Comparison of ENCODE assay signal across 21 cellular contexts in the genomic region with DNA sequence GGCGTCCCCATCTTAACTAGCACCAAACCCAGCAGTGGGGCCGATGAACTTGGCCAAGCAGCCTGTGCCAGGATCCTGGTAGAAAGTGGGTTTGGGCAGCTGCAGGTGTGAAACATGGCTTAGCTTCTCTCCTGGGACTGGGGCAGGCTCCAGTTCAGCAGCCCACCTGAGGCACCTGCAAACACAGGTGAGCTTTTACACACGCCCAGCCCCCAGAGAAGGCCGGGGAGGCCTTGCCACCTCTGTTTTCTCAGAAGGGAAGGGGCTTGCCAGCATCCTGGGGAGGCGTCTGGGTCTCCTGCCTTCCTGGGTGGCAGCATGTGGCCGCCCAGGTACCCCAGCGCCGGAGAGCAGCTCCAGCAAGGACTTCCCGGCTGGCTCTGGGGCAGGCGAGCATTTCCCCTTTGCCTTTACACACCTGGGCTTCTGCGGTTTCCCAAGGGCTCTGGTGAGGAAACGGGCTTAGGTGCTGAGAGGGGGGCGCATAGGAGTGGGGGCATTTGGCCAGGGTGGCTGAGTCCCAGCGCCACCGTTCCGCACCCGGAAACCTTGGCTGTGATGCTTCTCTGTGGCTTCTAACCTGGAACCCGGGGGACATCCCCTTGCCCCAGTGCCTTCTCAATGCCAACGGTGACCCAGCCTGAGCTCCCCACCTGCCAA.
DNase-seq lines count a peak whose midpoint lies in the region; ATAC-seq and TF ChIP-seq lines count a peak whose summit lies in the region.
"Had no signal": no experiment of that assay in that cellular context is flagged by ENCODE, and none has a peak within 500 bp of the region (broad histone marks: within the 10 kb centered on the region; RNA-seq: fewer than 3 reads in every experiment).

No MANE protein-coding gene starts in this region.

- no peaks in the 10 kb centered on the region for H3K27me3 Mint-ChIP-seq in Caco-2 (ENCODE audit: insufficient read depth, unreplicated experiment)
- H3K27me3 Mint-ChIP-seq in central memory CD8-positive, alpha-beta T cell = peaks cover 20% of the 10 kb centered on the region

- POLR2A ChIA-PET in Caco-2 (lab: Charles Lee) = interaction anchor here (0.8 kb wide), 1 partner anchor 81 kb away, joined by 5 read pairs; the partner anchor contains the start of gene CBX4
- POLR2A ChIA-PET in A673 (lab: Charles Lee; ENCODE audit: low non-redundant PET) = no interaction called here

- H3K9me3 ChIP-seq in BLaER1 (no peaks in the 10 kb centered on the region), Caco-2 (no peaks in the 10 kb centered on the region), osteoblast (ENCODE audit: low read depth, low read length) (no peaks in the 10 kb centered on the region), A673 (ENCODE audit: low read depth, low read length, poor library complexity, severe bottlenecking) (no peaks in the 10 kb centered on the region)
- H3K9me3 ChIP-seq: transverse colon had no signal

- H3K4me2 ChIP-seq in BLaER1 (peak overlapping the region; percentile 46), osteoblast (ENCODE audit: insufficient read depth, low read length) (no peak overlapping the region)

- H3K27ac Mint-ChIP-seq in Caco-2 (ENCODE audit: unreplicated experiment) = peak overlapping the region; percentile 39
- no peak overlapping the region for H3K27ac Mint-ChIP-seq in central memory CD8-positive, alpha-beta T cell (ENCODE audit: low read depth)
- H3K27ac Mint-ChIP-seq: CD14-positive monocyte had no signal

- ATAC-seq in central memory CD8-positive, alpha-beta T cell (replicated peaks; ENCODE audit: extremely low read depth, poor library complexity, severe bottlenecking) = no peak
- ATAC-seq in HG02938 (IDR thresholded peaks at IDR 0.05; ENCODE audit: unreplicated experiment) = no peak

- H3K9ac ChIP-seq in BLaER1 = no peak overlapping the region
- H3K9ac ChIP-seq: parathyroid adenoma had no signal

- no peaks in the 10 kb centered on the region for H3K79me2 ChIP-seq in osteoblast (ENCODE audit: insufficient read depth, low read length)
- H3K79me2 ChIP-seq: hepatocyte, parathyroid adenoma had no signal

- no peak for TF ChIP-seq CTCF in Caco-2 (IDR thresholded peaks at IDR 0.05; ENCODE audit: insufficient read depth in 1 of 2, low read depth in 1 of 2, low read length in 1 of 2, severe bottlenecking in 1 of 2, unreplicated experiment in 1 of 2)
- TF ChIP-seq CTCF in osteoblast (IDR thresholded peaks at IDR 0.05; ENCODE audit: extremely low read depth, low read depth, low read length) = no peak
- no peak for TF ChIP-seq CTCF in A673 (conservative IDR thresholded peaks at IDR 0.05; ENCODE audit: low read depth, low read length)

- BruUV-seq in Caco-2 (replicated peaks; lab: Mats Ljungman, UMichigan) (no TSS peak), A673 (replicated peaks; lab: Mats Ljungman, UMichigan) (no TSS peak)

- H3K4me3 Mint-ChIP-seq in Caco-2 (ENCODE audit: unreplicated experiment) = no peak overlapping the region
- H3K4me3 Mint-ChIP-seq in central memory CD8-positive, alpha-beta T cell = peak overlapping the region; percentile 26
- H3K4me3 Mint-ChIP-seq: activated naive CD4-positive, alpha-beta T cell treated with anti-CD3 and anti-CD28 coated beads, Interleukin-2, amount 10 ng/mL, durations not matched to agents 7 days and 5 days; CD14-positive monocyte had no signal

- H3K4me3 ChIP-seq in BLaER1 (no peak overlapping the region), Caco-2 (ENCODE audit: low read depth, low read length) (no peak overlapping the region), osteoblast (ENCODE audit: insufficient read depth, low read length) (no peak overlapping the region), A673 (ENCODE audit: low read depth, low read length, poor library complexity, severe bottlenecking) (no peak overlapping the region)
- H3K4me3 ChIP-seq: hepatocyte had no signal

- H4K20me1 ChIP-seq in BLaER1 (no peaks in the 10 kb centered on the region), osteoblast (ENCODE audit: insufficient read depth, low read length) (peaks cover 4% of the 10 kb centered on the region)

- peaks cover 40% of the 10 kb centered on the region for H3K4me1 ChIP-seq in BLaER1
- H3K4me1 ChIP-seq in Caco-2 = peaks cover 45% of the 10 kb centered on the region
- peaks cover 12% of the 10 kb centered on the region for H3K4me1 ChIP-seq in osteoblast (ENCODE audit: insufficient read depth, low read length)
- peaks cover 7% of the 10 kb centered on the region for H3K4me1 ChIP-seq in A673 (ENCODE audit: insufficient read depth, low read length, poor library complexity, severe bottlenecking)
- H3K4me1 ChIP-seq: parathyroid adenoma had no signal

- H3K4me1 Mint-ChIP-seq in Caco-2 (ENCODE audit: low read depth, unreplicated experiment) = peaks cover 26% of the 10 kb centered on the region
- no peaks in the 10 kb centered on the region for H3K4me1 Mint-ChIP-seq in central memory CD8-positive, alpha-beta T cell
- H3K4me1 Mint-ChIP-seq: CD14-positive monocyte had no signal

- H2AFZ ChIP-seq in osteoblast (ENCODE audit: low read length) = no peak overlapping the region
- H2AFZ ChIP-seq: hepatocyte, parathyroid adenoma had no signal

- H3K36me3 ChIP-seq in BLaER1 = no peaks in the 10 kb centered on the region
- no peaks in the 10 kb centered on the region for H3K36me3 ChIP-seq in Caco-2 (ENCODE audit: control insufficient read depth, insufficient read depth, low read length)
- H3K36me3 ChIP-seq in osteoblast (ENCODE audit: insufficient read depth, low read length) = no peaks in the 10 kb centered on the region
- H3K36me3 ChIP-seq in A673 (ENCODE audit: insufficient read depth, low read length, poor library complexity, severe bottlenecking) = no peaks in the 10 kb centered on the region
- H3K36me3 ChIP-seq: brain microvascular endothelial cell, transverse colon had no signal

- no peaks in the 10 kb centered on the region for H3K9me3 Mint-ChIP-seq in Caco-2 (ENCODE audit: unreplicated experiment)
- H3K9me3 Mint-ChIP-seq in central memory CD8-positive, alpha-beta T cell = no peaks in the 10 kb centered on the region
- H3K9me3 Mint-ChIP-seq: activated naive CD4-positive, alpha-beta T cell treated with anti-CD3 and anti-CD28 coated beads, Interleukin-2, amount 10 ng/mL, durations not matched to agents 7 days and 5 days; CD14-positive monocyte had no signal

- DNase-seq in Caco-2 (no peak), osteoblast (ENCODE audit: insufficient read length, low spot score, missing footprints) (peak; percentile 68), A673 (ENCODE audit: low spot score) (no peak)
- no peak for DNase-seq in central memory CD8-positive, alpha-beta T cell (ENCODE audit: low spot score in 2 of 2)
- DNase-seq in stimulated activated CD8-positive, alpha-beta memory T cell treated with anti-CD3 and anti-CD28 coated beads, Interleukin-4, amount 100 ng/mL, for 48 hours = no peak
- DNase-seq: activated CD4-positive, CD25-positive, alpha-beta regulatory T cell; activated naive CD4-positive, alpha-beta T cell treated with anti-CD3 and anti-CD28 coated beads, Interleukin-2, amount 10 ng/mL, durations not matched to agents 7 days and 5 days; amniotic stem cell; brain microvascular endothelial cell; DMS79; NCI-H1092; NCI-H1694; retina; stimulated activated CD4-positive, alpha-beta T cell treated with anti-CD3 and anti-CD28 coated beads, Interleukin-2, amount 100 ng/mL, for 24 hours had no signal

- H3K27me3 ChIP-seq in BLaER1 (peaks cover 21% of the 10 kb centered on the region; the same call in 1 of the 2 replicates), Caco-2 (replicated peaks; ENCODE audit: control insufficient read depth, insufficient read depth, low read length) (no peaks in the 10 kb centered on the region), osteoblast (ENCODE audit: insufficient read depth, low read length) (peaks cover 26% of the 10 kb centered on the region), A673 (replicated peaks; ENCODE audit: insufficient read depth, low read depth, low read length, poor library complexity) (no peaks in the 10 kb centered on the region)
- H3K27me3 ChIP-seq: hepatocyte had no signal

- CTCF ChIA-PET in Caco-2 (lab: Charles Lee) (no interaction called here), A673 (lab: Charles Lee) (no interaction called here)

- intact Hi-C loops in Caco-2 (cut with micrococcal nuclease; ENCODE audit: unreplicated experiment) (loop anchor here (10.0 kb wide), 1 partner anchor 184 kb away; the partner anchor contains the start of gene GAA), A673 (cut with micrococcal nuclease; ENCODE audit: unreplicated experiment) (loop anchor here (5.0 kb wide), 1 partner anchor 179 kb away; no protein-coding TSS in a partner anchor)

- no peaks in the 10 kb centered on the region for H3K36me3 Mint-ChIP-seq in Caco-2 (ENCODE audit: insufficient read depth, unreplicated experiment)
- H3K36me3 Mint-ChIP-seq in central memory CD8-positive, alpha-beta T cell (ENCODE audit: insufficient read depth) = no peaks in the 10 kb centered on the region
- H3K36me3 Mint-ChIP-seq: CD14-positive monocyte had no signal

- H3K27ac ChIP-seq in BLaER1 (no peak overlapping the region), osteoblast (ENCODE audit: low read depth, low read length) (no peak overlapping the region), A673 (ENCODE audit: low read depth, low read length, poor library complexity, severe bottlenecking) (no peak overlapping the region)
- H3K27ac ChIP-seq: brain microvascular endothelial cell, parathyroid adenoma, RWPE1 had no signal
